Comparison of ENCODE assay signal across 1 cellular context in the genomic region with DNA sequence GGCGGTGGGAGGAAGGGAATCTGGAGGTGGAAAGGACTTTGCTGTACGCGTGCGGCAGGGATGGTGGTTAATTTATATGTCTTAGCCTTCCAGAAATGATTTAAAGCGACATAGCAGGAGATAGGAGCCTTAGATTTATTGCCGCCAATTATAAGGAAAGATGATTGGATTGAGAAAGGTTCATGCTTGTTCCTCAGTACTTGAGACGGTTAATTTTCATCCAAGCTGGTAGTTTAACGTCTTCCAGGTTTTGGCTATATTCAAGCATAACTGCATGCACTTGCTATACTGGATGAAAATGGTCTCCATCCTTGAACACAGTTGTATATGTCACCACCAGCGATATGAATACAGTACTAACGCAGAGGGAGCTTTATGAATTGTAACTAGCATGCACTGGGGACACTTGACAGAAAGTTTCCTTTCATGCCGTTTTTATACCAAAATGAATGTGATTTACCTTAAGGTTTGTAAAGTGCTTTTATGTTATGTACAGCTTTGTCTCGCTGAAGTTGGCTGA.
TF ChIP-seq lines count a peak whose summit lies in the region.

No MANE protein-coding gene starts in this region.

TF ChIP-seq in K562, 482 proteins besides CTCF, POLR2A, EP300 and RAD21:
- TF ChIP-seq HDGF (IDR thresholded peaks at IDR 0.05) (no peak), SMARCA4 (IDR thresholded peaks at IDR 0.05) (0 out of 2 replicates have a peak, but pooled peaks have one; percentile 19), ZNF384 (IDR thresholded peaks at IDR 0.05; ENCODE audit: low read depth, low read length) (no peak), ZNF431 (CRISPR knock-in tag; IDR thresholded peaks at IDR 0.05) (no peak), HIVEP1 (CRISPR knock-in tag; IDR thresholded peaks at IDR 0.05) (no peak), NFATC3 (IDR thresholded peaks at IDR 0.05) (0 out of 2 replicates have a peak, but pooled peaks have one; percentile 10), MEIS2 (IDR thresholded peaks at IDR 0.05; ENCODE audit: partially characterized antibody) (peak; percentile 52), BRD9 (IDR thresholded peaks at IDR 0.05; ENCODE audit: low read depth, partially characterized antibody) (peak; percentile 19), MCM2 (IDR thresholded peaks at IDR 0.05; ENCODE audit: low read depth) (no peak), ARNT (IDR thresholded peaks at IDR 0.05) (0 out of 4 replicates have a peak, but pooled peaks of 1 of the 2 experiments have one; percentile 15), PTTG1 (tag; IDR thresholded peaks at IDR 0.05; ENCODE audit: low read depth) (no peak), NCOA4 (IDR thresholded peaks at IDR 0.05; ENCODE audit: partially characterized antibody) (peak; percentile 1), HSF4 (CRISPR knock-in tag; IDR thresholded peaks at IDR 0.05; ENCODE audit: borderline replicate concordance) (no peak), TRIM24 (IDR thresholded peaks at IDR 0.05) (no peak), KLF13 (tag; IDR thresholded peaks at IDR 0.05; ENCODE audit: borderline replicate concordance, low read depth) (no peak), ILF3 (IDR thresholded peaks at IDR 0.05; ENCODE audit: borderline replicate concordance) (peak; percentile 48; the same call in 1 of the 2 replicates), SRSF3 (IDR thresholded peaks at IDR 0.05; ENCODE audit: insufficient read depth, low read length) (no peak), ZNF766 (CRISPR knock-in tag; conservative IDR thresholded peaks at IDR 0.05) (no peak; the same call in 1 of the 2 replicates), ZNF143 (CRISPR knock-in tag; IDR thresholded peaks at IDR 0.05) (no peak), RNF2 (IDR thresholded peaks at IDR 0.05) (no peak), PYGO2 (tag; IDR thresholded peaks at IDR 0.05) (no peak)
- TF ChIP-seq, protein P1, sequence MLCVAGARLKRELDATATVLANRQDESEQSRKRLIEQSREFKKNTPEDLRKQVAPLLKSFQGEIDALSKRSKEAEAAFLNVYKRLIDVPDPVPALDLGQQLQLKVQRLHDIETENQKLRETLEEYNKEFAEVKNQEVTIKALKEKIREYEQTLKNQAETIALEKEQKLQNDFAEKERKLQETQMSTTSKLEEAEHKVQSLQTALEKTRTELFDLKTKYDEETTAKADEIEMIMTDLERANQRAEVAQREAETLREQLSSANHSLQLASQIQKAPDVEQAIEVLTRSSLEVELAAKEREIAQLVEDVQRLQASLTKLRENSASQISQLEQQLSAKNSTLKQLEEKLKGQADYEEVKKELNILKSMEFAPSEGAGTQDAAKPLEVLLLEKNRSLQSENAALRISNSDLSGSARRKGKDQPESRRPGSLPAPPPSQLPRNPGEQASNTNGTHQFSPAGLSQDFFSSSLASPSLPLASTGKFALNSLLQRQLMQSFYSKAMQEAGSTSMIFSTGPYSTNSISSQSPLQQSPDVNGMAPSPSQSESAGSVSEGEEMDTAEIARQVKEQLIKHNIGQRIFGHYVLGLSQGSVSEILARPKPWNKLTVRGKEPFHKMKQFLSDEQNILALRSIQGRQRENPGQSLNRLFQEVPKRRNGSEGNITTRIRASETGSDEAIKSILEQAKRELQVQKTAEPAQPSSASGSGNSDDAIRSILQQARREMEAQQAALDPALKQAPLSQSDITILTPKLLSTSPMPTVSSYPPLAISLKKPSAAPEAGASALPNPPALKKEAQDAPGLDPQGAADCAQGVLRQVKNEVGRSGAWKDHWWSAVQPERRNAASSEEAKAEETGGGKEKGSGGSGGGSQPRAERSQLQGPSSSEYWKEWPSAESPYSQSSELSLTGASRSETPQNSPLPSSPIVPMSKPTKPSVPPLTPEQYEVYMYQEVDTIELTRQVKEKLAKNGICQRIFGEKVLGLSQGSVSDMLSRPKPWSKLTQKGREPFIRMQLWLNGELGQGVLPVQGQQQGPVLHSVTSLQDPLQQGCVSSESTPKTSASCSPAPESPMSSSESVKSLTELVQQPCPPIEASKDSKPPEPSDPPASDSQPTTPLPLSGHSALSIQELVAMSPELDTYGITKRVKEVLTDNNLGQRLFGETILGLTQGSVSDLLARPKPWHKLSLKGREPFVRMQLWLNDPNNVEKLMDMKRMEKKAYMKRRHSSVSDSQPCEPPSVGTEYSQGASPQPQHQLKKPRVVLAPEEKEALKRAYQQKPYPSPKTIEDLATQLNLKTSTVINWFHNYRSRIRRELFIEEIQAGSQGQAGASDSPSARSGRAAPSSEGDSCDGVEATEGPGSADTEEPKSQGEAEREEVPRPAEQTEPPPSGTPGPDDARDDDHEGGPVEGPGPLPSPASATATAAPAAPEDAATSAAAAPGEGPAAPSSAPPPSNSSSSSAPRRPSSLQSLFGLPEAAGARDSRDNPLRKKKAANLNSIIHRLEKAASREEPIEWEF (CRISPR knock-in tag; IDR thresholded peaks at IDR 0.05), result 0 out of 2 replicates have a peak, but pooled peaks have one; percentile 63
- TF ChIP-seq, protein P2, sequence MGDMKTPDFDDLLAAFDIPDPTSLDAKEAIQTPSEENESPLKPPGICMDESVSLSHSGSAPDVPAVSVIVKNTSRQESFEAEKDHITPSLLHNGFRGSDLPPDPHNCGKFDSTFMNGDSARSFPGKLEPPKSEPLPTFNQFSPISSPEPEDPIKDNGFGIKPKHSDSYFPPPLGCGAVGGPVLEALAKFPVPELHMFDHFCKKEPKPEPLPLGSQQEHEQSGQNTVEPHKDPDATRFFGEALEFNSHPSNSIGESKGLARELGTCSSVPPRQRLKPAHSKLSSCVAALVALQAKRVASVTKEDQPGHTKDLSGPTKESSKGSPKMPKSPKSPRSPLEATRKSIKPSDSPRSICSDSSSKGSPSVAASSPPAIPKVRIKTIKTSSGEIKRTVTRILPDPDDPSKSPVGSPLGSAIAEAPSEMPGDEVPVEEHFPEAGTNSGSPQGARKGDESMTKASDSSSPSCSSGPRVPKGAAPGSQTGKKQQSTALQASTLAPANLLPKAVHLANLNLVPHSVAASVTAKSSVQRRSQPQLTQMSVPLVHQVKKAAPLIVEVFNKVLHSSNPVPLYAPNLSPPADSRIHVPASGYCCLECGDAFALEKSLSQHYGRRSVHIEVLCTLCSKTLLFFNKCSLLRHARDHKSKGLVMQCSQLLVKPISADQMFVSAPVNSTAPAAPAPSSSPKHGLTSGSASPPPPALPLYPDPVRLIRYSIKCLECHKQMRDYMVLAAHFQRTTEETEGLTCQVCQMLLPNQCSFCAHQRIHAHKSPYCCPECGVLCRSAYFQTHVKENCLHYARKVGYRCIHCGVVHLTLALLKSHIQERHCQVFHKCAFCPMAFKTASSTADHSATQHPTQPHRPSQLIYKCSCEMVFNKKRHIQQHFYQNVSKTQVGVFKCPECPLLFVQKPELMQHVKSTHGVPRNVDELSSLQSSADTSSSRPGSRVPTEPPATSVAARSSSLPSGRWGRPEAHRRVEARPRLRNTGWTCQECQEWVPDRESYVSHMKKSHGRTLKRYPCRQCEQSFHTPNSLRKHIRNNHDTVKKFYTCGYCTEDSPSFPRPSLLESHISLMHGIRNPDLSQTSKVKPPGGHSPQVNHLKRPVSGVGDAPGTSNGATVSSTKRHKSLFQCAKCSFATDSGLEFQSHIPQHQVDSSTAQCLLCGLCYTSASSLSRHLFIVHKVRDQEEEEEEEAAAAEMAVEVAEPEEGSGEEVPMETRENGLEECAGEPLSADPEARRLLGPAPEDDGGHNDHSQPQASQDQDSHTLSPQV (IDR thresholded peaks at IDR 0.05), result 0 out of 2 replicates have a peak, but pooled peaks have one; percentile 5
- TF ChIP-seq, protein P3, sequence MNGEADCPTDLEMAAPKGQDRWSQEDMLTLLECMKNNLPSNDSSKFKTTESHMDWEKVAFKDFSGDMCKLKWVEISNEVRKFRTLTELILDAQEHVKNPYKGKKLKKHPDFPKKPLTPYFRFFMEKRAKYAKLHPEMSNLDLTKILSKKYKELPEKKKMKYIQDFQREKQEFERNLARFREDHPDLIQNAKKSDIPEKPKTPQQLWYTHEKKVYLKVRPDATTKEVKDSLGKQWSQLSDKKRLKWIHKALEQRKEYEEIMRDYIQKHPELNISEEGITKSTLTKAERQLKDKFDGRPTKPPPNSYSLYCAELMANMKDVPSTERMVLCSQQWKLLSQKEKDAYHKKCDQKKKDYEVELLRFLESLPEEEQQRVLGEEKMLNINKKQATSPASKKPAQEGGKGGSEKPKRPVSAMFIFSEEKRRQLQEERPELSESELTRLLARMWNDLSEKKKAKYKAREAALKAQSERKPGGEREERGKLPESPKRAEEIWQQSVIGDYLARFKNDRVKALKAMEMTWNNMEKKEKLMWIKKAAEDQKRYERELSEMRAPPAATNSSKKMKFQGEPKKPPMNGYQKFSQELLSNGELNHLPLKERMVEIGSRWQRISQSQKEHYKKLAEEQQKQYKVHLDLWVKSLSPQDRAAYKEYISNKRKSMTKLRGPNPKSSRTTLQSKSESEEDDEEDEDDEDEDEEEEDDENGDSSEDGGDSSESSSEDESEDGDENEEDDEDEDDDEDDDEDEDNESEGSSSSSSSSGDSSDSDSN (IDR thresholded peaks at IDR 0.05; ENCODE audit: borderline replicate concordance in 1 of 2, low read depth in 2 of 2, low read length in 2 of 2), result no peak
- TF ChIP-seq, protein P4, sequence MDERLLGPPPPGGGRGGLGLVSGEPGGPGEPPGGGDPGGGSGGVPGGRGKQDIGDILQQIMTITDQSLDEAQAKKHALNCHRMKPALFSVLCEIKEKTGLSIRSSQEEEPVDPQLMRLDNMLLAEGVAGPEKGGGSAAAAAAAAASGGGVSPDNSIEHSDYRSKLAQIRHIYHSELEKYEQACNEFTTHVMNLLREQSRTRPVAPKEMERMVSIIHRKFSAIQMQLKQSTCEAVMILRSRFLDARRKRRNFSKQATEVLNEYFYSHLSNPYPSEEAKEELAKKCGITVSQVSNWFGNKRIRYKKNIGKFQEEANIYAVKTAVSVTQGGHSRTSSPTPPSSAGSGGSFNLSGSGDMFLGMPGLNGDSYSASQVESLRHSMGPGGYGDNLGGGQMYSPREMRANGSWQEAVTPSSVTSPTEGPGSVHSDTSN (CRISPR knock-in tag; IDR thresholded peaks at IDR 0.05; ENCODE audit: low read depth), result no peak
- TF ChIP-seq, protein P4 (tag; conservative IDR thresholded peaks at IDR 0.05; ENCODE audit: low read depth), result peak; percentile 57
- TF ChIP-seq, protein P5, sequence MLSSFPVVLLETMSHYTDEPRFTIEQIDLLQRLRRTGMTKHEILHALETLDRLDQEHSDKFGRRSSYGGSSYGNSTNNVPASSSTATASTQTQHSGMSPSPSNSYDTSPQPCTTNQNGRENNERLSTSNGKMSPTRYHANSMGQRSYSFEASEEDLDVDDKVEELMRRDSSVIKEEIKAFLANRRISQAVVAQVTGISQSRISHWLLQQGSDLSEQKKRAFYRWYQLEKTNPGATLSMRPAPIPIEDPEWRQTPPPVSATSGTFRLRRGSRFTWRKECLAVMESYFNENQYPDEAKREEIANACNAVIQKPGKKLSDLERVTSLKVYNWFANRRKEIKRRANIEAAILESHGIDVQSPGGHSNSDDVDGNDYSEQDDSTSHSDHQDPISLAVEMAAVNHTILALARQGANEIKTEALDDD (IDR thresholded peaks at IDR 0.05), result 0 out of 2 replicates have a peak, but pooled peaks have one; percentile 3
